8 cellular contexts compared by ENCODE assay signal in the genomic region with DNA sequence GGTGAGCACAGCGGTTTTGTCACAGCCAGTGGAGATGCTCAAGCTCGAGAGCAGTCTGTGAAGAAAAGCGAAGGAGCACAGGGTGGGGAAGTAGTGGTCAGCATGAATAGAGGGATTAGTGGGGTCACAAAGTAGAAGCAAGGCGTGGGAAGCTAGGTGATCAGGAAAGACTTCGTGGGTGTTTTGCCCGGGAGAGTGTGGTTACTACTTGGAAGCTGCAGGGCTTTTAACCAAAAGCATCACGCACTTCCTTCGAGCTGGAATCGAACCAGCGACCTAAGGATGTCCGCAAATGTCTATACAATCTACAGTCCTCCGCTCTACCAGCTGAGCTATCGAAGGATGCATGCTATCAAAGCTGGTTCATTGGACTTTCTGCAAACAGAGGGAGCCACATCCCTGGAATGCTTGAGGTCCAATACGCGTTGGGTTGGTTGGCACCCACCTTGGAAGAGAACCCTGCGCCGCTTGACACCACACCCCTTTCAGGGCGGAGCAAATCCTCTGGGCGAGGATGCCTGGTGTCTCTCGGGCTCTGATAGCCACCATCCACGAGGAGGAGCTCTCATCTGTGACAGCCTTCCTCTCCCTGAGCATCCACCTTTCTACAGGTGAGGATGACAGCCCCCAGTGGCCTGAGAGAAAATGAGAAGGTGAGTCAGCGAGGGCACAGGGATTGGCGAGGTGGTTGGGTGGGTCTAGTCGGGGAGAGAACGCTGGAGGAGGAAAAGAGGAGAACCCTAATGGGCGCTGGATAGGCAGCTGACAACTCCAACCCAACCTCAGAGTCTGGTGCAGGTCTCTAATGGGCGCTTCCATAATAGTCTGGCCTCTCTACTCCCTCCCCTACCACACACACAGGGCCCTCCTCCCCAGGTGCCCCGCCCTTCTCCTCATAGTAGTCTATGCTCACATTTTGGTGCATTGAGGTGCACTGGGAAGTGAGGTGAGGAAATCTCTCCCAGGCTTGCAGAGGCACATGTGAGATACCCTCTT. TPM values are rescaled to one million over a fixed set of nuclear protein-coding genes. Genes with fewer than 3 reads are reported as not detected.
DNase-seq lines count a peak whose midpoint lies in the region; ATAC-seq and TF ChIP-seq lines count a peak whose summit lies in the region.

No MANE protein-coding gene starts in this region.

- no peak overlapping the region for H3K4me3 Mint-ChIP-seq in activated CD4-positive, alpha-beta T cell treated with anti-CD3 and anti-CD28 coated beads for 36 hours

- H3K27ac ChIP-seq in mammary epithelial cell (ENCODE audit: insufficient read depth, low read depth, low read length) (no peak overlapping the region), parathyroid adenoma (no peak overlapping the region)

- no peaks in the 10 kb centered on the region for H3K36me3 ChIP-seq in mammary epithelial cell (ENCODE audit: insufficient read depth, low read length)
- no peaks in the 10 kb centered on the region for H3K36me3 ChIP-seq in parathyroid adenoma (ENCODE audit: control insufficient read depth, insufficient read depth, low read length)

- peak; percentile 62 for DNase-seq in activated CD4-positive, alpha-beta T cell treated with anti-CD3 and anti-CD28 coated beads for 36 hours
- no peak for DNase-seq in activated CD4-positive, alpha-beta T cell treated with anti-CD3 and anti-CD28 coated beads, Interleukin-2, amount 50 U/mL, for 4 hours
- DNase-seq in NCI-H1105 (lab: John Stamatoyannopoulos, UW) (peak; percentile 58), mammary epithelial cell (peak; percentile 41), SHP77 treated with DMSO at 0.1 percent for 48 hours (lab: John Stamatoyannopoulos, UW) (no peak)

- no peaks in the 10 kb centered on the region for H3K36me3 Mint-ChIP-seq in activated CD4-positive, alpha-beta T cell treated with anti-CD3 and anti-CD28 coated beads for 36 hours (ENCODE audit: low read depth)

- H3K27me3 ChIP-seq in mammary epithelial cell (ENCODE audit: insufficient read depth, low read length) (peaks cover 2% of the 10 kb centered on the region), parathyroid adenoma (ENCODE audit: control insufficient read depth, insufficient read depth, low read length) (peaks cover 7% of the 10 kb centered on the region)

- peak overlapping the region in 1 of 3 experiments; percentile 8 for H3K4me3 ChIP-seq in mammary epithelial cell (replicated peaks in 1 of 3; ENCODE audit: insufficient read depth in 1 of 3, low read depth in 2 of 3, low read length in 3 of 3)
- no peak overlapping the region for H3K4me3 ChIP-seq in parathyroid adenoma (ENCODE audit: low read depth, low read length)

- no peaks in the 10 kb centered on the region for H3K9me3 Mint-ChIP-seq in activated CD4-positive, alpha-beta T cell treated with anti-CD3 and anti-CD28 coated beads for 36 hours (ENCODE audit: low read depth)

- POLR2A ChIA-PET in activated CD4-positive, alpha-beta T cell treated with anti-CD3 and anti-CD28 coated beads for 36 hours (lab: Charles Lee), result interaction anchor here (0.6 kb wide), 1 partner anchor 35 kb away, joined by 3 read pairs; no protein-coding TSS in a partner anchor

- H3K79me2 ChIP-seq in mammary epithelial cell (ENCODE audit: insufficient read depth, low read length), result no peaks in the 10 kb centered on the region
- no peaks in the 10 kb centered on the region for H3K79me2 ChIP-seq in parathyroid adenoma

- H3K9ac ChIP-seq in mammary epithelial cell (ENCODE audit: insufficient read depth, low read length) (no peak overlapping the region), parathyroid adenoma (no peak overlapping the region)

- WGBS in mammary epithelial cell (ENCODE audit: low coverage, missing lambda C conversion rate), result 34% methylated on average over 14 of the region's 28 CpGs

- intact Hi-C loops in activated CD4-positive, alpha-beta T cell treated with anti-CD3 and anti-CD28 coated beads for 36 hours (cut with DNase I, micrococcal nuclease), result no loop called here
- intact Hi-C loops in mammary epithelial cell (cut with micrococcal nuclease), result loop anchor here (1.0 kb wide), 2 partner anchors 27 to 34 kb away; a partner anchor contains a TSS

- BruUV-seq in mammary epithelial cell (replicated peaks; lab: Mats Ljungman, UMichigan), result no TSS peak

- no peaks in the 10 kb centered on the region for H4K20me1 ChIP-seq in mammary epithelial cell (ENCODE audit: insufficient read depth, low read length)

- dilution Hi-C loops in mammary epithelial cell (cut with HindIII; ENCODE audit: low sequenced_read_pairs), result no loop called here

- peaks cover 44% of the 10 kb centered on the region for H3K27me3 Mint-ChIP-seq in activated CD4-positive, alpha-beta T cell treated with anti-CD3 and anti-CD28 coated beads for 36 hours

- peak overlapping the region; percentile 50 for H2AFZ ChIP-seq in mammary epithelial cell (ENCODE audit: low read depth, low read length)
- H2AFZ ChIP-seq in parathyroid adenoma, result peak overlapping the region; percentile 38

- peak; percentile 50 to 53 for TF ChIP-seq CTCF in mammary epithelial cell (conservative IDR thresholded peaks at IDR 0.05 in 1 of 2, IDR thresholded peaks at IDR 0.05 in 1 of 2; ENCODE audit: extremely low read depth in 1 of 2, insufficient read depth in 1 of 2, low read depth in 1 of 2, low read length in 2 of 2)
- peak; percentile 36 for TF ChIP-seq CTCF in parathyroid adenoma (IDR thresholded peaks at IDR 0.05)

- H3K4me2 ChIP-seq in mammary epithelial cell (ENCODE audit: insufficient read depth, low read depth, low read length) (peak overlapping the region; percentile 14), parathyroid adenoma (ENCODE audit: low read length) (no peak overlapping the region)

- H3K9me3 ChIP-seq in mammary epithelial cell (replicated peaks; ENCODE audit: insufficient read depth, low read length) (no peaks in the 10 kb centered on the region), parathyroid adenoma (ENCODE audit: control insufficient read depth, low read length) (no peaks in the 10 kb centered on the region)

- no peaks in the 10 kb centered on the region for H3K4me1 ChIP-seq in mammary epithelial cell (ENCODE audit: insufficient read depth, low read length)
- H3K4me1 ChIP-seq in parathyroid adenoma, result no peaks in the 10 kb centered on the region

- H3K4me1 Mint-ChIP-seq in activated CD4-positive, alpha-beta T cell treated with anti-CD3 and anti-CD28 coated beads for 36 hours, result peaks cover 21% of the 10 kb centered on the region

- in situ Hi-C loops in mammary epithelial cell (cut with MboI; ENCODE audit: low sequenced_read_pairs in 2 of 2), result no loop called here

- peak; percentile 63 for ATAC-seq in activated CD4-positive, alpha-beta T cell treated with anti-CD3 and anti-CD28 coated beads for 36 hours
- ATAC-seq in HG02840 (IDR thresholded peaks at IDR 0.05; ENCODE audit: low FRiP score, unreplicated experiment), result no peak
- no peak for ATAC-seq in HG02642 (IDR thresholded peaks at IDR 0.05; ENCODE audit: poor library complexity, unreplicated experiment)

- no peak overlapping the region for H3K27ac Mint-ChIP-seq in activated CD4-positive, alpha-beta T cell treated with anti-CD3 and anti-CD28 coated beads for 36 hours

- CTCF ChIA-PET in activated CD4-positive, alpha-beta T cell treated with anti-CD3 and anti-CD28 coated beads for 36 hours (lab: Charles Lee), result interaction anchor here (0.7 to 3.7 kb wide), 12 partner anchors 10 to 331 kb away, joined by 3 to 31 read pairs (median 4); a partner anchor contains a TSS
- CTCF ChIA-PET in mammary epithelial cell (lab: Charles Lee; ENCODE audit: low non-redundant PET), result interaction anchor here (0.6 to 0.8 kb wide), 2 partner anchors 22 to 32 kb away, joined by 3 read pairs; no protein-coding TSS in a partner anchor

RNA-seq across cellular contexts. Expression of a gene that starts 16.0 kb away (rescaled TPM):
- total RNA-seq in activated CD4-positive, alpha-beta T cell treated with anti-CD3 and anti-CD28 coated beads for 36 hours, result not detected
- total RNA-seq in mammary epithelial cell, result not detected
- not detected for polyA plus RNA-seq in mammary epithelial cell
- polyA minus RNA-seq in mammary epithelial cell, result not detected

RNA-seq across cellular contexts. Expression of a gene that starts 26.8 kb away (rescaled TPM):
- under 1 TPM; 0.37 to 0.50 TPM for total RNA-seq in activated CD4-positive, alpha-beta T cell treated with anti-CD3 and anti-CD28 coated beads for 36 hours
- 10 to 100 TPM in 1 of 2 donors, 1 to 10 TPM in 1; 2.7 to 10.3 TPM for total RNA-seq in mammary epithelial cell
- 8.5 TPM for polyA plus RNA-seq in mammary epithelial cell
- polyA minus RNA-seq in mammary epithelial cell, result not detected

RNA-seq across cellular contexts. Expression of a gene that starts 31.1 kb away (rescaled TPM):
- 1 to 10 TPM in 1 of 2 experiments, under 1 TPM in 1; 0.83 to 1.8 TPM for total RNA-seq in activated CD4-positive, alpha-beta T cell treated with anti-CD3 and anti-CD28 coated beads for 36 hours
- 1 to 10 TPM; 2.5 to 3.7 TPM for total RNA-seq in mammary epithelial cell
- 4.1 TPM for polyA plus RNA-seq in mammary epithelial cell
- not detected for polyA minus RNA-seq in mammary epithelial cell

Comparison
In these comparisons a context has a peak if more than half of its experiments do, and no peak if none do; other contexts are left out.
1. DNase-seq: peak in activated CD4-positive, alpha-beta T cell treated with anti-CD3 and anti-CD28 coated beads for 36 hours (single experiment), NCI-H1105 (single experiment) and mammary epithelial cell (single experiment); none in activated CD4-positive, alpha-beta T cell treated with anti-CD3 and anti-CD28 coated beads, Interleukin-2, amount 50 U/mL, for 4 hours (0 of 2) and SHP77 treated with DMSO at 0.1 percent for 48 hours (single experiment).